ENCODE assay signal across 28 cellular contexts in genomic region chr2:140869107-140869506, GRCh38.
"Had no signal": no experiment of that assay in that cellular context is flagged by ENCODE, and none has a peak within 500 bp of the region (broad histone marks: within the 10 kb centered on the region; RNA-seq: fewer than 3 reads in every experiment).

No MANE protein-coding gene starts in this region.

- H3K27me3 ChIP-seq: neural progenitor cell, ovary, spleen, suprapubic skin, testis, tibial artery, transverse colon, upper lobe of right lung, uterus had no signal

- H3K4me1 ChIP-seq: neural progenitor cell, parathyroid adenoma, psoas muscle, spleen, suprapubic skin, testis, tibial artery, transverse colon, upper lobe of right lung, uterus had no signal

- ATAC-seq: natural killer cell; psoas muscle; right cardiac atrium; sciatic nerve; stimulated activated memory B cell treated with anti-CD40 and anti-IgM and Interleukin-4, amounts not matched to agents 10 μg/mL and 1 μg/mL and 100 μg/mL, for 72 hours; stimulated activated naive CD8-positive, alpha-beta T cell treated with anti-CD3 and anti-CD28 coated beads, Interleukin-15, amount 100 ng/mL, for 72 hours; stimulated activated naive CD8-positive, alpha-beta T cell treated with anti-CD3 and anti-CD28 coated beads, Interleukin-15, Interleukin-2, amounts not matched to agents 100 U/mL and 50 U/mL, for 24 hours; upper lobe of right lung had no signal

- H3K4me3 ChIP-seq: neural progenitor cell, ovary, psoas muscle, skin epidermis, smooth muscle cell, spleen, suprapubic skin, testis, tibial artery, transverse colon, upper lobe of right lung, uterus had no signal

- H3K36me3 ChIP-seq: neural progenitor cell, ovary, spleen, suprapubic skin, tibial artery, transverse colon, upper lobe of right lung, uterus had no signal

- DNase-seq: natural killer cell; occipital lobe; ovary; posterior cingulate gyrus; psoas muscle; right cardiac atrium; spleen; stimulated activated CD4-positive, alpha-beta T cell treated with anti-CD3 and anti-CD28 coated beads, Interleukin-12 subunit alpha, Interleukin-12 subunit beta, amount 100 ng/mL, for 4 hours; stimulated activated CD4-positive, alpha-beta T cell treated with anti-CD3 and anti-CD28 coated beads, Interleukin-1b, Interleukin-23, amount 100 ng/mL, for 48 hours; stimulated activated CD4-positive, alpha-beta T cell treated with anti-CD3 and anti-CD28 coated beads, Interleukin-4, amount 100 ng/mL, for 1 hour; stimulated activated CD4-positive, alpha-beta T cell treated with anti-CD3 and anti-CD28 coated beads, Interleukin-4, amount 100 ng/mL, for 4 hours; stimulated activated CD8-positive, alpha-beta memory T cell treated with anti-CD3 and anti-CD28 coated beads, Interleukin-4, amount 100 ng/mL, for 48 hours; stimulated activated naive CD4-positive, alpha-beta T cell; stimulated activated naive CD8-positive, alpha-beta T cell treated with anti-CD3 and anti-CD28 coated beads, Interleukin-15, amount 100 ng/mL, for 72 hours; stimulated activated naive CD8-positive, alpha-beta T cell treated with anti-CD3 and anti-CD28 coated beads, Interleukin-15, Interleukin-2, amounts not matched to agents 100 U/mL and 50 U/mL, for 24 hours; substantia nigra; testis; tibial artery; transverse colon; upper lobe of right lung; uterus had no signal

- H3K27ac ChIP-seq: neural progenitor cell, ovary, parathyroid adenoma, psoas muscle, skin epidermis, spleen, suprapubic skin, testis, tibial artery, transverse colon, upper lobe of right lung, uterus had no signal

- H3K9me3 ChIP-seq: ovary, psoas muscle, suprapubic skin, testis, tibial artery, transverse colon, upper lobe of right lung, uterus had no signal
